ENCODE assay signal across 7 cellular contexts in the genomic region with DNA sequence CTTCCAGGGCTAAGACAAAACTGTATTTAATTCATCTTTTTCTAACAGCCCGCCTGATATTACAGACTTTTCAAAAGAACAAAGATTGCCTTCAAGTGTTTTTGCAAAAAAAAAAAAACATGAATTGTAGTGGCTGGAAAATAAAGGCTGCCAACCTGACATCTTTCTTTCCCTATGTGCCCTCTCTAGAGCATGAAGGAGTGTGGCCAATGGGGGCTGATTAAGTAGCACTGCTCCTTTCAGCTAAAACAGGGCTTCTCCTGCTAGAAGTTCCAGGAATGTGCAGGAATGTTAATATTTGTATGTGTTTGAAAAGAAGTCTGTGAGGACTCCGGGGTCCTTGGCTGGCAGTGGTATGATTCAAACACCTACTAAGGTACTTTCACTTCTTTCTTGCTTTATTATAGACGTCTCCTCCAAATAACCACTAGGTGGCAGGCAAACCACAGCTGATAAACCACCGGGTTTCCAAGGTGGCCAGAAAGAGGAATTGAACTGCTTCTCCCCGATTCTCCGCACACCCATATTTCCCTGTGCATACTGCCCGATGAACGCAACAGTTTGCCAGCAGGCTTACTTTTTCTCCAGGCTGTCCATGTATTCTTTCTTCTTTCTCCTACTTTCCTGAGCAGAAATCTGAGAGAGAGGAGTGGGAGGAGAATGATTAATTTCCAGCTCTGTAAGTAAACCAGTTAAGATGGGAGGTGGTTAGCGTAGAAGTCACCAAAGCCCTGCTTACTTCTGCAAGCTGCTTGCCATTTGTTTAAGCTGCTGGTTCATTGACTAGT. TPM values are rescaled to one million over a fixed set of nuclear protein-coding genes. Genes with fewer than 3 reads are reported as not detected.
A peak's percentile ranks its signal among the peaks of the same experiment; 100 is the strongest.
DNase-seq lines count a peak whose midpoint lies in the region; ATAC-seq, FAIRE-seq and TF ChIP-seq lines count a peak whose summit lies in the region.

No MANE protein-coding gene starts in this region.

- H3K4me3 ChIP-seq in SK-N-SH (ENCODE audit: low read depth in 2 of 2, low read length in 1 of 2), result peak overlapping the region in 1 of 2 experiments; percentile 13; a peak in 1 of 4 replicates
- no peak overlapping the region for H3K4me3 ChIP-seq in adipocyte (ENCODE audit: low read length)
- H3K4me3 ChIP-seq in right atrium auricular region, result no peak overlapping the region

- peaks cover 0 to 8% of the 10 kb centered on the region in 2 experiments; a peak in 1 of 4 replicates for H3K4me1 ChIP-seq in SK-N-SH (ENCODE audit: control insufficient read depth in 1 of 2, insufficient read depth in 2 of 2, low read depth in 1 of 2, low read length in 1 of 2)
- peaks cover 18% of the 10 kb centered on the region for H3K4me1 ChIP-seq in adipocyte (ENCODE audit: control insufficient read depth, insufficient read depth, low read length)
- H3K4me1 ChIP-seq in right atrium auricular region, result peaks cover 0 to 33% of the 10 kb centered on the region in 2 donors

- no peak for TF ChIP-seq EP300 in SK-N-SH (IDR thresholded peaks at IDR 0.05; ENCODE audit: borderline replicate concordance in 1 of 2, low read depth in 1 of 2, low read length in 1 of 2)

- H3K27me3 ChIP-seq in SK-N-SH (ENCODE audit: insufficient read depth), result no peaks in the 10 kb centered on the region
- no peaks in the 10 kb centered on the region for H3K27me3 ChIP-seq in adipocyte (replicated peaks; ENCODE audit: control insufficient read depth, insufficient read depth, low read length)
- H3K27me3 ChIP-seq in right atrium auricular region, result no peaks in the 10 kb centered on the region

- POLR2A ChIA-PET in SK-N-SH (lab: Yijun Ruan, JAX), result interaction anchor here (1.0 to 1.5 kb wide), 2 partner anchors 105 to 835 kb away, joined by 3 to 5 read pairs; no protein-coding TSS in a partner anchor

- intact Hi-C loops in sciatic nerve (cut with DNase I), result loop anchor here (2.0 kb wide), 1 partner anchor 105 kb away; no protein-coding TSS in a partner anchor

- FAIRE-seq in GM12892 (lab: Jason Lieb, UNC), result peak; percentile 90

- H3K27ac ChIP-seq in SK-N-SH (ENCODE audit: low read depth in 2 of 2, low read length in 1 of 2) (peak overlapping the region; percentile 12 to 26; a peak in 2 of 4 replicates), right atrium auricular region (peak overlapping the region; percentile 35 to 40)

- TF ChIP-seq CTCF in SK-N-SH (IDR thresholded peaks at IDR 0.05) (peak; percentile 98), right atrium auricular region (IDR thresholded peaks at IDR 0.05) (peak; percentile 62 to 88)

- H3F3A ChIP-seq in SK-N-SH (replicated peaks; ENCODE audit: insufficient read depth), result peaks cover 29% of the 10 kb centered on the region

- TF ChIP-seq POLR2A in GM12892 (IDR thresholded peaks at IDR 0.05; ENCODE audit: low read depth, low read length), result no peak

- H3K4me2 ChIP-seq in SK-N-SH, result peak overlapping the region; percentile 44

- H3K9me3 ChIP-seq in SK-N-SH (no peaks in the 10 kb centered on the region), adipocyte (ENCODE audit: control insufficient read depth, low read length) (no peaks in the 10 kb centered on the region), right atrium auricular region (no peaks in the 10 kb centered on the region)

- H3K9ac ChIP-seq in SK-N-SH (no peak overlapping the region), adipocyte (ENCODE audit: low read length) (peak overlapping the region; percentile 18)

- 33% methylated on average over 9 of the region's 9 CpGs for WGBS in SK-N-SH (ENCODE audit: low lambda C conversion rate)

- H3K36me3 ChIP-seq in SK-N-SH (replicated peaks in 1 of 2; ENCODE audit: control insufficient read depth in 1 of 2, insufficient read depth in 2 of 2, low read length in 1 of 2) (peaks cover 51 to 53% of the 10 kb centered on the region in 2 experiments), adipocyte (ENCODE audit: control insufficient read depth, insufficient read depth, low read length, severe bottlenecking) (peaks cover 76% of the 10 kb centered on the region), right atrium auricular region (peaks cover 71% of the 10 kb centered on the region)

- peak; percentile 99 for TF ChIP-seq RAD21 in SK-N-SH (IDR thresholded peaks at IDR 0.05; ENCODE audit: low read length)

- peak overlapping the region; percentile 43; the same call in 1 of the 2 replicates for H2AFZ ChIP-seq in SK-N-SH (ENCODE audit: low read depth)

- no peaks in the 10 kb centered on the region for H3K9me2 ChIP-seq in SK-N-SH

- CTCF ChIA-PET in SK-N-SH (lab: Yijun Ruan, JAX), result interaction anchor here (0.6 to 20.5 kb wide), 70 partner anchors 9 to 983 kb away, joined by 3 to 642 read pairs (median 4); a partner anchor contains a TSS

- H4K20me1 ChIP-seq in SK-N-SH (ENCODE audit: insufficient read depth), result no peaks in the 10 kb centered on the region

- DNase-seq in GM12892 (ENCODE audit: insufficient read length) (peak; percentile 44), NCI-H1105 treated with DMSO at 0.1 percent for 48 hours (lab: John Stamatoyannopoulos, UW) (peak; percentile 74), SK-N-SH (peak; percentile 81), adipocyte (ENCODE audit: low read depth) (peak; percentile 87), right atrium auricular region (ENCODE audit: low spot score) (peak; percentile 75), sciatic nerve (ENCODE audit: low spot score) (peak; percentile 68)

- peak; percentile 66 for ATAC-seq in HG02642 (IDR thresholded peaks at IDR 0.05; ENCODE audit: poor library complexity, unreplicated experiment)
- ATAC-seq in sciatic nerve, result peak; percentile 76

- H3K79me2 ChIP-seq in SK-N-SH (ENCODE audit: insufficient read depth), result peaks cover 13% of the 10 kb centered on the region; the same call in 1 of the 2 replicates

TF ChIP-seq in SK-N-SH, 30 proteins besides CTCF, POLR2A, EP300 and RAD21:
- TF ChIP-seq GABPA (IDR thresholded peaks at IDR 0.05; ENCODE audit: low read depth), result no peak
- TF ChIP-seq SIN3A (IDR thresholded peaks at IDR 0.05; ENCODE audit: borderline replicate concordance, low read depth, low read length), result no peak
- TF ChIP-seq EZH2phosphoT487 (IDR thresholded peaks at IDR 0.05; ENCODE audit: borderline replicate concordance, low read depth), result no peak
- peak; percentile 99 for TF ChIP-seq SMC3 (IDR thresholded peaks at IDR 0.05; ENCODE audit: low read depth, low read length)
- TF ChIP-seq CHD2 (IDR thresholded peaks at IDR 0.05; ENCODE audit: low read length, partially characterized antibody), result peak; percentile 59
- TF ChIP-seq RFX5 (IDR thresholded peaks at IDR 0.05; ENCODE audit: low read length), result peak; percentile 11; the same call in 1 of the 2 replicates
- no peak for TF ChIP-seq TCF12 (IDR thresholded peaks at IDR 0.05)
- no peak for TF ChIP-seq RXRA (IDR thresholded peaks at IDR 0.05; ENCODE audit: borderline replicate concordance, low read depth)
- TF ChIP-seq FOSL2 (IDR thresholded peaks at IDR 0.05; ENCODE audit: borderline replicate concordance, low read depth), result no peak
- TF ChIP-seq NRF1 (IDR thresholded peaks at IDR 0.05; ENCODE audit: low read depth, low read length), result no peak
- TF ChIP-seq, protein P1, sequence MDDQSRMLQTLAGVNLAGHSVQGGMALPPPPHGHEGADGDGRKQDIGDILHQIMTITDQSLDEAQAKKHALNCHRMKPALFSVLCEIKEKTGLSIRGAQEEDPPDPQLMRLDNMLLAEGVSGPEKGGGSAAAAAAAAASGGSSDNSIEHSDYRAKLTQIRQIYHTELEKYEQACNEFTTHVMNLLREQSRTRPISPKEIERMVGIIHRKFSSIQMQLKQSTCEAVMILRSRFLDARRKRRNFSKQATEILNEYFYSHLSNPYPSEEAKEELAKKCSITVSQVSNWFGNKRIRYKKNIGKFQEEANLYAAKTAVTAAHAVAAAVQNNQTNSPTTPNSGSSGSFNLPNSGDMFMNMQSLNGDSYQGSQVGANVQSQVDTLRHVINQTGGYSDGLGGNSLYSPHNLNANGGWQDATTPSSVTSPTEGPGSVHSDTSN (IDR thresholded peaks at IDR 0.05), result no peak
- TF ChIP-seq ELF1 (IDR thresholded peaks at IDR 0.05), result no peak
- TF ChIP-seq, protein P2, sequence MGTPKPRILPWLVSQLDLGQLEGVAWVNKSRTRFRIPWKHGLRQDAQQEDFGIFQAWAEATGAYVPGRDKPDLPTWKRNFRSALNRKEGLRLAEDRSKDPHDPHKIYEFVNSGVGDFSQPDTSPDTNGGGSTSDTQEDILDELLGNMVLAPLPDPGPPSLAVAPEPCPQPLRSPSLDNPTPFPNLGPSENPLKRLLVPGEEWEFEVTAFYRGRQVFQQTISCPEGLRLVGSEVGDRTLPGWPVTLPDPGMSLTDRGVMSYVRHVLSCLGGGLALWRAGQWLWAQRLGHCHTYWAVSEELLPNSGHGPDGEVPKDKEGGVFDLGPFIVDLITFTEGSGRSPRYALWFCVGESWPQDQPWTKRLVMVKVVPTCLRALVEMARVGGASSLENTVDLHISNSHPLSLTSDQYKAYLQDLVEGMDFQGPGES (IDR thresholded peaks at IDR 0.05; ENCODE audit: low read depth, low read length), result no peak
- TF ChIP-seq TAF1 (IDR thresholded peaks at IDR 0.05; ENCODE audit: borderline replicate concordance, low read depth, low read length), result no peak
TF ChIP-seq in SK-N-SH: peak in this region for 3.

RNA-seq across cellular contexts. Expression of a gene that starts 56.8 kb away (rescaled TPM):
- polyA plus RNA-seq in GM12892 (2012; ENCODE audit: missing spikeins), result 14.3 TPM
- 1.3 and 1.4 TPM in 2 replicates for polyA plus RNA-seq in SK-N-SH (2012; rRNA removed)
- polyA plus RNA-seq in SK-N-SH (2012; cell fraction: cytosol; rRNA removed), result 0.80 and 0.97 TPM in 2 replicates
- polyA plus RNA-seq in SK-N-SH (2012; cell fraction: nucleus; rRNA removed), result 2.6 and 4.5 TPM in 2 replicates
- total RNA-seq in right atrium auricular region (1 to 10 TPM; 4.4 to 5.9 TPM), sciatic nerve (2.3 TPM)
